ENCODE assay signal across 24 cellular contexts in genomic region chr3:74539879-74540278, GRCh38.
"Had no signal": no experiment of that assay in that cellular context is flagged by ENCODE, and none has a peak within 500 bp of the region (broad histone marks: within the 10 kb centered on the region; RNA-seq: fewer than 3 reads in every experiment).

No MANE protein-coding gene starts in this region.

- H3K4me3 ChIP-seq: dorsolateral prefrontal cortex, gastroesophageal sphincter, heart left ventricle, hepatocyte, left lung, mucosa of descending colon, neural progenitor cell, psoas muscle, sigmoid colon, skin epidermis, spleen, testis, tibial nerve, upper lobe of left lung had no signal

- H3K27ac ChIP-seq: dorsolateral prefrontal cortex, gastroesophageal sphincter, heart left ventricle, hepatocyte, left lung, neural progenitor cell, parathyroid adenoma, psoas muscle, sigmoid colon, spleen, testis, tibial nerve, upper lobe of left lung had no signal

- H3K27me3 ChIP-seq: dorsolateral prefrontal cortex, gastroesophageal sphincter, heart left ventricle, hepatocyte, left lung, neural progenitor cell, sigmoid colon, spleen, testis, tibial nerve, upper lobe of left lung had no signal

- ATAC-seq: gastroesophageal sphincter; heart left ventricle; left lung; mucosa of descending colon; naive thymus-derived CD4-positive, alpha-beta T cell; psoas muscle; right cardiac atrium; stimulated activated memory B cell treated with anti-CD40 and anti-IgM and Interleukin-4, amounts not matched to agents 10 μg/mL and 1 μg/mL and 100 μg/mL, for 72 hours; stimulated activated naive CD8-positive, alpha-beta T cell treated with anti-CD3 and anti-CD28 coated beads, Interleukin-15, Interleukin-2, amounts not matched to agents 100 U/mL and 50 U/mL, for 24 hours had no signal

- H3K9me3 ChIP-seq: gastroesophageal sphincter, left lung, mucosa of descending colon, psoas muscle, sigmoid colon, testis, tibial nerve, upper lobe of left lung had no signal

- H3K4me2 ChIP-seq: hepatocyte, neural progenitor cell had no signal

- DNase-seq: dorsolateral prefrontal cortex; effector CD4-positive, alpha-beta T cell; heart left ventricle; kidney; left lung; mesenchymal stem cell; naive thymus-derived CD4-positive, alpha-beta T cell; psoas muscle; right cardiac atrium; sigmoid colon; spleen; stimulated activated CD4-positive, alpha-beta T cell treated with anti-CD3 and anti-CD28 coated beads, Interleukin-4, amount 100 ng/mL, for 4 hours; stimulated activated naive CD8-positive, alpha-beta T cell treated with anti-CD3 and anti-CD28 coated beads, Interleukin-15, Interleukin-2, amounts not matched to agents 100 U/mL and 50 U/mL, for 24 hours; substantia nigra; testis; upper lobe of left lung had no signal

- H3K79me2 ChIP-seq: hepatocyte, parathyroid adenoma had no signal

- H3K4me1 ChIP-seq: heart left ventricle, neural progenitor cell, parathyroid adenoma, psoas muscle, sigmoid colon, spleen, testis, upper lobe of left lung had no signal

- H3K36me3 ChIP-seq: gastroesophageal sphincter, heart left ventricle, left lung, neural progenitor cell, sigmoid colon, spleen, tibial nerve, upper lobe of left lung had no signal

- H2AFZ ChIP-seq: hepatocyte, neural progenitor cell, parathyroid adenoma had no signal

- H3K9ac ChIP-seq: neural progenitor cell, parathyroid adenoma had no signal
